In genomic region chr2:12714391-12715221, GRCh38 we compare ENCODE assay signal across 9 cellular contexts. TPM values are rescaled to one million over a fixed set of nuclear protein-coding genes. Genes with fewer than 3 reads are reported as not detected.
DNase-seq lines count a peak whose midpoint lies in the region; ATAC-seq and TF ChIP-seq lines count a peak whose summit lies in the region.
"Had no signal": no experiment of that assay in that cellular context is flagged by ENCODE, and none has a peak within 500 bp of the region (broad histone marks: within the 10 kb centered on the region; RNA-seq: fewer than 3 reads in every experiment).

No MANE protein-coding gene starts in this region.

- intact Hi-C loops in activated naive CD4-positive, alpha-beta T cell treated with anti-CD3 and anti-CD28 coated beads for 36 hours (cut with micrococcal nuclease), result loop anchor here (5.0 kb wide), 3 partner anchors 607 to 1027 kb away; no protein-coding TSS in a partner anchor

- H3K27me3 ChIP-seq in layer of hippocampus (ENCODE audit: control insufficient read depth, insufficient read depth, low read length), result no peaks in the 10 kb centered on the region

- H3K27me3 Mint-ChIP-seq in activated naive CD4-positive, alpha-beta T cell treated with anti-CD3 and anti-CD28 coated beads, Interleukin-2, amount 10 ng/mL, durations not matched to agents 7 days and 5 days, result peaks cover 10% of the 10 kb centered on the region
- peaks cover 1% of the 10 kb centered on the region for H3K27me3 Mint-ChIP-seq in activated naive CD4-positive, alpha-beta T cell treated with anti-CD3 and anti-CD28 coated beads for 36 hours (ENCODE audit: low read depth)
- H3K27me3 Mint-ChIP-seq in brain, result peaks cover 24% of the 10 kb centered on the region
- H3K27me3 Mint-ChIP-seq in type B pancreatic cell, result peaks cover 4% of the 10 kb centered on the region

- peaks cover 2% of the 10 kb centered on the region for H3K9me3 Mint-ChIP-seq in activated naive CD4-positive, alpha-beta T cell treated with anti-CD3 and anti-CD28 coated beads, Interleukin-2, amount 10 ng/mL, durations not matched to agents 7 days and 5 days
- no peaks in the 10 kb centered on the region for H3K9me3 Mint-ChIP-seq in activated naive CD4-positive, alpha-beta T cell treated with anti-CD3 and anti-CD28 coated beads for 36 hours
- peaks cover 0 to 6% (median 0%) of the 10 kb centered on the region in 5 experiments for H3K9me3 Mint-ChIP-seq in brain
- H3K9me3 Mint-ChIP-seq in type B pancreatic cell, result peaks cover 9% of the 10 kb centered on the region

- peaks cover 46% of the 10 kb centered on the region for H3K4me1 Mint-ChIP-seq in activated naive CD4-positive, alpha-beta T cell treated with anti-CD3 and anti-CD28 coated beads, Interleukin-2, amount 10 ng/mL, durations not matched to agents 7 days and 5 days
- H3K4me1 Mint-ChIP-seq in activated naive CD4-positive, alpha-beta T cell treated with anti-CD3 and anti-CD28 coated beads for 36 hours (ENCODE audit: low read depth), result peaks cover 43% of the 10 kb centered on the region
- H3K4me1 Mint-ChIP-seq in brain (peaks cover 28% of the 10 kb centered on the region), type B pancreatic cell (ENCODE audit: unreplicated experiment) (peaks cover 19% of the 10 kb centered on the region)

- no peak for DNase-seq in activated naive CD4-positive, alpha-beta T cell treated with anti-CD3 and anti-CD28 coated beads, Interleukin-2, amount 10 ng/mL, durations not matched to agents 7 days and 5 days
- no peak for DNase-seq in activated naive CD4-positive, alpha-beta T cell treated with anti-CD3 and anti-CD28 coated beads for 36 hours
- no peak for DNase-seq in type B pancreatic cell (ENCODE audit: extremely low spot score, unreplicated experiment)
- DNase-seq in GM10266 (ENCODE audit: extremely low spot score), result no peak
- no peak for DNase-seq in NCI-H2171 (lab: John Stamatoyannopoulos, UW)
- DNase-seq: NCI-H82 had no signal

- peak overlapping the region; percentile 87 for H3K27ac ChIP-seq in layer of hippocampus (ENCODE audit: low read depth, low read length)

- H3K27ac Mint-ChIP-seq in activated naive CD4-positive, alpha-beta T cell treated with anti-CD3 and anti-CD28 coated beads, Interleukin-2, amount 10 ng/mL, durations not matched to agents 7 days and 5 days, result peak overlapping the region; percentile 97
- H3K27ac Mint-ChIP-seq in activated naive CD4-positive, alpha-beta T cell treated with anti-CD3 and anti-CD28 coated beads for 36 hours, result no peak overlapping the region
- H3K27ac Mint-ChIP-seq in brain (peak overlapping the region in 3 of 5 experiments; percentile 97 to 100 (median 99)), type B pancreatic cell (peak overlapping the region; percentile 7)

- H3K4me3 Mint-ChIP-seq in activated naive CD4-positive, alpha-beta T cell treated with anti-CD3 and anti-CD28 coated beads, Interleukin-2, amount 10 ng/mL, durations not matched to agents 7 days and 5 days, result peak overlapping the region; percentile 98
- H3K4me3 Mint-ChIP-seq in activated naive CD4-positive, alpha-beta T cell treated with anti-CD3 and anti-CD28 coated beads for 36 hours, result no peak overlapping the region
- H3K4me3 Mint-ChIP-seq in brain (peak overlapping the region; percentile 22 to 99 (median 96)), type B pancreatic cell (peak overlapping the region; percentile 46)

- peaks cover 40% of the 10 kb centered on the region for H3K36me3 Mint-ChIP-seq in activated naive CD4-positive, alpha-beta T cell treated with anti-CD3 and anti-CD28 coated beads, Interleukin-2, amount 10 ng/mL, durations not matched to agents 7 days and 5 days
- H3K36me3 Mint-ChIP-seq in activated naive CD4-positive, alpha-beta T cell treated with anti-CD3 and anti-CD28 coated beads for 36 hours (ENCODE audit: low read depth), result no peaks in the 10 kb centered on the region
- H3K36me3 Mint-ChIP-seq in brain (no peaks in the 10 kb centered on the region), type B pancreatic cell (no peaks in the 10 kb centered on the region)

- no peak for ATAC-seq in HG03342 (IDR thresholded peaks at IDR 0.05; ENCODE audit: unreplicated experiment)

- CTCF ChIA-PET in activated naive CD4-positive, alpha-beta T cell treated with anti-CD3 and anti-CD28 coated beads, Interleukin-2, amount 10 ng/mL, durations not matched to agents 7 days and 5 days (lab: Charles Lee), result interaction anchor here (1.0 to 4.4 kb wide), 13 partner anchors 13 to 886 kb away, joined by 3 to 33 read pairs (median 10); no protein-coding TSS in a partner anchor
- CTCF ChIA-PET in activated naive CD4-positive, alpha-beta T cell treated with anti-CD3 and anti-CD28 coated beads for 36 hours (lab: Charles Lee), result interaction anchor here (0.6 to 4.1 kb wide), 13 partner anchors 13 to 886 kb away, joined by 3 to 33 read pairs (median 6); no protein-coding TSS in a partner anchor

- TF ChIP-seq CTCF in brain (conservative IDR thresholded peaks at IDR 0.05) (no peak), type B pancreatic cell (conservative IDR thresholded peaks at IDR 0.05) (no peak), GM10266 (IDR thresholded peaks at IDR 0.05; ENCODE audit: control insufficient read depth, insufficient read depth, low read depth, missing control alignments) (no peak)

RNA-seq across cellular contexts. Expression of gene TRIB2, which starts 2.1 kb away (rescaled TPM):
- total RNA-seq in activated naive CD4-positive, alpha-beta T cell treated with anti-CD3 and anti-CD28 coated beads for 36 hours, result 1 to 10 TPM; 3.7 to 4.4 TPM
- 29.5 TPM for polyA plus RNA-seq in brain (ENCODE audit: insufficient read depth, low read depth, low replicate concordance)
- 40.1 and 90.9 TPM in 2 replicates for total RNA-seq in type B pancreatic cell (ENCODE audit: low replicate concordance)
